Comparison of ENCODE assay signal across 3 cellular contexts in genomic region chr22:43039800-43040199, GRCh38.
TF ChIP-seq lines count a peak whose summit lies in the region.

No MANE protein-coding gene starts in this region.

TF ChIP-seq in HEK293, 187 proteins besides CTCF, POLR2A, EP300 and RAD21 (continues in another document):
- peak; percentile 35; the same call in 1 of the 2 replicates for TF ChIP-seq SCRT2 (tag by site-specific recombination; IDR thresholded peaks at IDR 0.05)
- TF ChIP-seq YY1 (tag by site-specific recombination; IDR thresholded peaks at IDR 0.05): no peak
- TF ChIP-seq ZNF76 (tag by site-specific recombination; IDR thresholded peaks at IDR 0.05; ENCODE audit: borderline replicate concordance, low read depth): no peak
- TF ChIP-seq ZNF157 (tag by site-specific recombination; IDR thresholded peaks at IDR 0.05): no peak
- TF ChIP-seq PRDM1 (tag by site-specific recombination; IDR thresholded peaks at IDR 0.05): no peak
- TF ChIP-seq ZNF544 (tag by site-specific recombination; IDR thresholded peaks at IDR 0.05): no peak
- peak; percentile 85 for TF ChIP-seq EGR2 (tag by site-specific recombination; IDR thresholded peaks at IDR 0.05; ENCODE audit: low read depth)
- no peak for TF ChIP-seq ZSCAN16 (tag by site-specific recombination; IDR thresholded peaks at IDR 0.05)
- TF ChIP-seq ZNF398 (tag by site-specific recombination; IDR thresholded peaks at IDR 0.05): no peak
- 0 out of 2 replicates have a peak, but pooled peaks have one; percentile 52 for TF ChIP-seq ZIC2 (tag by site-specific recombination; IDR thresholded peaks at IDR 0.05)
- no peak for TF ChIP-seq ZNF658 (tag by site-specific recombination; IDR thresholded peaks at IDR 0.05)
- TF ChIP-seq ZNF184 (tag by site-specific recombination; IDR thresholded peaks at IDR 0.05): no peak
- TF ChIP-seq KLF1 (tag by site-specific recombination; IDR thresholded peaks at IDR 0.05): peak; percentile 56
- no peak for TF ChIP-seq ZNF248 (tag by site-specific recombination; IDR thresholded peaks at IDR 0.05)
- TF ChIP-seq ZFP69B (tag by site-specific recombination; IDR thresholded peaks at IDR 0.05): peak; percentile 57
- peak; percentile 64 for TF ChIP-seq ZNF692 (tag by site-specific recombination; IDR thresholded peaks at IDR 0.05)
- peak; percentile 81 for TF ChIP-seq ZFHX2 (tag by site-specific recombination; conservative IDR thresholded peaks at IDR 0.05)
- TF ChIP-seq KLF8 (tag by site-specific recombination; IDR thresholded peaks at IDR 0.05): 0 out of 2 replicates have a peak, but pooled peaks have one; percentile 31
- no peak for TF ChIP-seq ZBTB44 (tag by site-specific recombination; IDR thresholded peaks at IDR 0.05)
- no peak for TF ChIP-seq ZNF341 (tag by site-specific recombination; IDR thresholded peaks at IDR 0.05; ENCODE audit: low read depth)

TF ChIP-seq in K562, 482 proteins besides CTCF, POLR2A, EP300 and RAD21:
- TF ChIP-seq NFIC (IDR thresholded peaks at IDR 0.05) (no peak), ATF3 (IDR thresholded peaks at IDR 0.05) (0 out of 2 replicates have a peak, but pooled peaks have one; percentile 18), ATF3 (CRISPR knock-in tag; conservative IDR thresholded peaks at IDR 0.05) (no peak)

TF ChIP-seq in GM12891, 5 proteins besides CTCF, POLR2A, EP300 and RAD21:
- no peak for TF ChIP-seq TAF1 (IDR thresholded peaks at IDR 0.05; ENCODE audit: low read depth, low read length)
- no peak for TF ChIP-seq SPI1 (IDR thresholded peaks at IDR 0.05; ENCODE audit: low read depth, low read length)
- no peak for TF ChIP-seq PAX5 (IDR thresholded peaks at IDR 0.05; ENCODE audit: insufficient read depth, low read length, severe bottlenecking)
- TF ChIP-seq POU2F2 (IDR thresholded peaks at IDR 0.05; ENCODE audit: low read depth, low read length): no peak
- TF ChIP-seq POLR2AphosphoS5 (IDR thresholded peaks at IDR 0.05; ENCODE audit: low read depth, low read length): no peak
